12 cellular contexts compared by ENCODE assay signal in the genomic region with DNA sequence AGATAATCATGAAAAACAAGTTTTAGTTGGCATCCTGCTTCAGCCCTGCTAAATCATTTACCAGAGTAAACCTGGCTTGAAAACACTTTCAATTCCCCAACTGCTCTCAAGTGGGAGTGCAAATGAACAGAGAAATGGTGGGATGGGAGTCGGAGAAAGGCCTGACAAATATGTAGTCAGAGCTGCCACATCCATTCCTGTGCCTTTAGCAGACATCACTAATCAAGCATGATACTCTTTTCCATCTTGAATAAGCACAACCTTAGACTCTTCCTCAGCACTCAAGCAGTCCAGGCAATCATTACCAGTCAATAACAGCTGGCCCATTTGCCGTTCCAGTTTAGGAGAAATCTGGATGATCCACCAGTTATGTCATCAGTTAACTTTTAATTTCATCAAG.
DNase-seq lines count a peak whose midpoint lies in the region; ATAC-seq, FAIRE-seq and TF ChIP-seq lines count a peak whose summit lies in the region.
"Had no signal": no experiment of that assay in that cellular context is flagged by ENCODE, and none has a peak within 500 bp of the region (broad histone marks: within the 10 kb centered on the region; RNA-seq: fewer than 3 reads in every experiment).

No MANE protein-coding gene starts in this region.

- TF ChIP-seq CTCF in MM.1S (IDR thresholded peaks at IDR 0.05; ENCODE audit: low read length): no peak

- peaks cover 97% of the 10 kb centered on the region for H3K4me1 Mint-ChIP-seq in central memory CD8-positive, alpha-beta T cell

- peak overlapping the region; percentile 67 for H3K4me2 ChIP-seq in MM.1S (ENCODE audit: low read depth, low read length)

- no peak for DNase-seq in GM12891 (ENCODE audit: insufficient read length, low spot score)
- no peak for DNase-seq in MM.1S
- DNase-seq in central memory CD8-positive, alpha-beta T cell (ENCODE audit: low spot score in 2 of 2): no peak
- DNase-seq in NAMALWA (ENCODE audit: low spot score): no peak
- DNase-seq in AG08395 (ENCODE audit: low spot score): no peak
- DNase-seq in NCI-H1048 (lab: John Stamatoyannopoulos, UW): no peak
- no peak for DNase-seq in cerebellar nuclear complex (lab: John Stamatoyannopoulos, UW)
- DNase-seq: NCI-H1105 treated with DMSO at 0.1 percent for 48 hours, right cardiac atrium, SJCRH30 had no signal

- no peaks in the 10 kb centered on the region for H3K27me3 Mint-ChIP-seq in central memory CD8-positive, alpha-beta T cell

- H4K20me1 ChIP-seq in MM.1S (ENCODE audit: insufficient read depth, low read length): no peaks in the 10 kb centered on the region

- peak; percentile 92 for FAIRE-seq in GM12891 (lab: Jason Lieb, UNC)
- FAIRE-seq: endometrium had no signal

- peak overlapping the region; percentile 57 for H3K4me3 Mint-ChIP-seq in central memory CD8-positive, alpha-beta T cell

- no peak for TF ChIP-seq POLR2A in GM12891 (IDR thresholded peaks at IDR 0.05; ENCODE audit: low read depth, low read length)

- H3K4me1 ChIP-seq in MM.1S (ENCODE audit: low read length) (peaks cover 71% of the 10 kb centered on the region), rectal smooth muscle tissue (ENCODE audit: control insufficient read depth, insufficient read depth, low read length) (peaks cover 10% of the 10 kb centered on the region)

- ATAC-seq in central memory CD8-positive, alpha-beta T cell (replicated peaks; ENCODE audit: extremely low read depth, poor library complexity, severe bottlenecking): no peak
- ATAC-seq: right cardiac atrium had no signal

- H3K9me2 ChIP-seq in MM.1S (replicated peaks; ENCODE audit: insufficient read depth, low read length): no peaks in the 10 kb centered on the region

- peaks cover 22% of the 10 kb centered on the region for H3K36me3 Mint-ChIP-seq in central memory CD8-positive, alpha-beta T cell (ENCODE audit: insufficient read depth)

- H3K9ac ChIP-seq in MM.1S (ENCODE audit: low read length) (peak overlapping the region; percentile 34), rectal smooth muscle tissue (ENCODE audit: low read length) (no peak overlapping the region)

- H3K4me3 ChIP-seq in MM.1S (ENCODE audit: low read length) (peak overlapping the region; percentile 31), rectal smooth muscle tissue (ENCODE audit: low read length) (no peak overlapping the region)
- H3K4me3 ChIP-seq: SJCRH30 had no signal

- H3F3A ChIP-seq in MM.1S (ENCODE audit: insufficient read depth, low read length): peaks cover 31% of the 10 kb centered on the region

- H3K36me3 ChIP-seq in MM.1S (replicated peaks; ENCODE audit: insufficient read depth, low read length): no peaks in the 10 kb centered on the region
- no peaks in the 10 kb centered on the region for H3K36me3 ChIP-seq in rectal smooth muscle tissue (ENCODE audit: control insufficient read depth, insufficient read depth, low read length)
- H3K36me3 ChIP-seq: SJCRH30 had no signal

- H3K27me3 ChIP-seq in MM.1S (replicated peaks; ENCODE audit: insufficient read depth, low read length) (no peaks in the 10 kb centered on the region), rectal smooth muscle tissue (ENCODE audit: control insufficient read depth, insufficient read depth, low read length) (no peaks in the 10 kb centered on the region)
- H3K27me3 ChIP-seq: SJCRH30 had no signal

- H3K9me3 ChIP-seq in MM.1S (replicated peaks; ENCODE audit: insufficient read depth, low read length): no peaks in the 10 kb centered on the region
- H3K9me3 ChIP-seq: SJCRH30 had no signal

- H3K9me3 Mint-ChIP-seq in central memory CD8-positive, alpha-beta T cell: no peaks in the 10 kb centered on the region

- peak overlapping the region; percentile 85 for H3K27ac ChIP-seq in MM.1S (ENCODE audit: low read length)
- peak overlapping the region; percentile 16 for H3K27ac ChIP-seq in rectal smooth muscle tissue (ENCODE audit: low read depth, low read length)
- H3K27ac ChIP-seq: SJCRH30 had no signal

- H3K27ac Mint-ChIP-seq in central memory CD8-positive, alpha-beta T cell (ENCODE audit: low read depth): peak overlapping the region; percentile 84

- H3K79me2 ChIP-seq in MM.1S (ENCODE audit: low read length): peaks cover 84% of the 10 kb centered on the region

- peak overlapping the region; percentile 0; the same call in 1 of the 2 replicates for H2AFZ ChIP-seq in MM.1S (ENCODE audit: low read length)

TF ChIP-seq in GM12891, 5 proteins besides CTCF, POLR2A, EP300 and RAD21:
- TF ChIP-seq PAX5 (IDR thresholded peaks at IDR 0.05; ENCODE audit: insufficient read depth, low read length, severe bottlenecking) (no peak), SPI1 (IDR thresholded peaks at IDR 0.05; ENCODE audit: low read depth, low read length) (peak; percentile 57)
